In the genomic region with DNA sequence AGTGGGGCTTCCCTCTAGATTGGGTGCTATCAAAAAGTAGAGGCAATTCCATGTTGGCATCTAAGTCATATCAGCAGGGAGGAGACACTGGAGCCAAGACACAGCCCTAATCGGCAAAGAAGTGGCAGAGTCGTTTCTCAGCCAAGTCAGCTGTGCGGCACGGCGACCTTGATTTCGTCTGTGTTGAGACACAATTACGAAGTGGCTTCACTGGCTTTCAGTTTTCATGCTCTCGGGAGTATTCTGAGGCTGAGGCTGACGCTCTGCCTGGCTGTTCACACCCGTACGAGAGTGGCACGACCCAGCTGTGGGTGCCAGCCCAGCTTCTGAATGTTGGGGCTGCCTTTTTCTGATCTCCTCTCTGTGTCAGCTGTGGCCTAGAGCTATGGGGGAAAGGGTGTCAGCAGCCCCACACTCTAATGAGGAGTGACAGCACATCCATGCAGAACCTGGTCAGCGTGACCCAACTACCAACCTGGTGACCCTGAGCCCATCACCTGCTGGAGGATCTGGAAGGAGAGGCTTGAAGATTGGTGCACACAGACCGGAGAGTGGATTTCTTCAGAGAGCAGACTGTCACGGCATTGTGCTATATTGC, we compare ENCODE assay signal across 20 cellular contexts.
"Had no signal": no experiment of that assay in that cellular context is flagged by ENCODE, and none has a peak within 500 bp of the region (broad histone marks: within the 10 kb centered on the region; RNA-seq: fewer than 3 reads in every experiment).

No MANE protein-coding gene starts in this region.

- DNase-seq: activated CD4-positive, alpha-beta memory T cell treated with anti-CD3 and anti-CD28 coated beads, Interleukin-2, amount 10 ng/mL, durations not matched to agents 7 days and 5 days; activated CD4-positive, alpha-beta T cell treated with anti-CD3 and anti-CD28 coated beads, Interleukin-2, amount 10 ng/mL, durations not matched to agents 24 days and 14 days; activated naive CD4-positive, alpha-beta T cell treated with anti-CD3 and anti-CD28 coated beads for 36 hours; activated naive CD8-positive, alpha-beta T cell treated with anti-CD3 and anti-CD28 coated beads, Interleukin-2, amount 10 ng/mL, durations not matched to agents 7 days and 5 days; activated T-cell treated with anti-CD3 and anti-CD28 coated beads, Interleukin-2, amount 50 U/mL, for 24 hours; amygdala; cerebellar nuclear complex; cortex of kidney; erythroblast; foreskin fibroblast; left lung; stimulated activated CD4-positive, alpha-beta T cell treated with anti-CD3 and anti-CD28 coated beads, Interleukin-2, amount 100 ng/mL, for 24 hours; T-cell had no signal

- H3K4me2 ChIP-seq: neural progenitor cell had no signal

- H2AFZ ChIP-seq: neural progenitor cell had no signal

- H3K27me3 ChIP-seq: neural progenitor cell, right atrium auricular region had no signal

- H3K4me3 ChIP-seq: left lung, lung, neural progenitor cell, prostate gland, right atrium auricular region, skin epidermis, thoracic aorta had no signal

- H3K9me3 ChIP-seq: left lung, prostate gland, right atrium auricular region, thoracic aorta had no signal

- H3K4me1 ChIP-seq: left lung, neural progenitor cell, prostate gland, right atrium auricular region had no signal

- H3K36me3 ChIP-seq: left lung, neural progenitor cell, prostate gland, right atrium auricular region, thoracic aorta had no signal

- H3K27ac ChIP-seq: left lung, neural progenitor cell, prostate gland, right atrium auricular region, skin epidermis, thoracic aorta, VCaP had no signal

- H3K9ac ChIP-seq: neural progenitor cell had no signal
